Comparison of ENCODE assay signal across 1 cellular context in genomic region chr5:132807163-132807838, GRCh38.
TF ChIP-seq lines count a peak whose summit lies in the region.

No MANE protein-coding gene starts in this region.

TF ChIP-seq in GM23338, 12 proteins besides CTCF, POLR2A, EP300 and RAD21 (continued from another document):
- no peak for TF ChIP-seq EZH2 (IDR thresholded peaks at IDR 0.05; ENCODE audit: low read depth, unreplicated experiment)
- TF ChIP-seq NANOG (IDR thresholded peaks at IDR 0.05; ENCODE audit: borderline replicate concordance), result no peak
- TF ChIP-seq POLR2AphosphoS5 (IDR thresholded peaks at IDR 0.05; ENCODE audit: low read depth), result no peak
- TF ChIP-seq ZNF331 (CRISPR knock-in tag; IDR thresholded peaks at IDR 0.05; ENCODE audit: low read depth), result no peak
- TF ChIP-seq ZNF462 (CRISPR knock-in tag; IDR thresholded peaks at IDR 0.05), result no peak
- TF ChIP-seq JUNB (IDR thresholded peaks at IDR 0.05; ENCODE audit: unreplicated experiment), result no peak
TF ChIP-seq in GM23338: peak in this region for 0.
